In genomic region chr7:6576867-6577368, GRCh38 we compare ENCODE assay signal across 1 cellular context.
A peak's percentile ranks its signal among the peaks of the same experiment; 100 is the strongest.
TF ChIP-seq lines count a peak whose summit lies in the region.

No MANE protein-coding gene starts in this region.

TF ChIP-seq in HEK293T, 16 proteins besides CTCF, POLR2A, EP300 and RAD21:
- TF ChIP-seq ZNF384 (IDR thresholded peaks at IDR 0.05), result peak; percentile 83; the same call in 1 of the 2 replicates
